Comparison of ENCODE assay signal across 26 cellular contexts in genomic region chr1:116230712-116231111, GRCh38.
"Had no signal": no experiment of that assay in that cellular context is flagged by ENCODE, and none has a peak within 500 bp of the region (broad histone marks: within the 10 kb centered on the region; RNA-seq: fewer than 3 reads in every experiment).

No MANE protein-coding gene starts in this region.

- H3K27me3 Mint-ChIP-seq: activated naive CD4-positive, alpha-beta T cell treated with anti-CD3 and anti-CD28 coated beads, Interleukin-2, amount 10 ng/mL, durations not matched to agents 7 days and 5 days had no signal

- H3K36me3 ChIP-seq: esophagus squamous epithelium, gastrocnemius medialis, lower lobe of right lung, transverse colon had no signal

- H3K9me3 Mint-ChIP-seq: activated CD4-positive, alpha-beta memory T cell treated with anti-CD3 and anti-CD28 coated beads, Interleukin-2, amount 10 ng/mL, durations not matched to agents 7 days and 5 days; activated CD4-positive, alpha-beta T cell treated with anti-CD3 and anti-CD28 coated beads, Interleukin-2, amount 10 ng/mL, durations not matched to agents 24 days and 14 days; activated naive CD4-positive, alpha-beta T cell treated with anti-CD3 and anti-CD28 coated beads, Interleukin-2, amount 10 ng/mL, durations not matched to agents 7 days and 5 days; activated T-cell treated with anti-CD3 and anti-CD28 coated beads, Interleukin-2, amount 50 U/mL, for 72 hours; endodermal cell; immature natural killer cell; naive B cell; stimulated activated memory B cell treated with anti-CD40 and anti-IgM and Interleukin-4, amounts not matched to agents 10 μg/mL and 1 μg/mL and 100 μg/mL, for 72 hours had no signal

- DNase-seq: activated CD4-positive, alpha-beta memory T cell treated with anti-CD3 and anti-CD28 coated beads, Interleukin-2, amount 10 ng/mL, durations not matched to agents 7 days and 5 days; activated CD4-positive, alpha-beta T cell treated with anti-CD3 and anti-CD28 coated beads, Interleukin-2, amount 10 ng/mL, durations not matched to agents 24 days and 14 days; activated effector memory CD4-positive, alpha-beta T cell treated with Interleukin-2 at 50 U/mL for 16 hours; activated naive CD4-positive, alpha-beta T cell treated with anti-CD3 and anti-CD28 coated beads, Interleukin-2, amount 10 ng/mL, durations not matched to agents 7 days and 5 days; activated T-cell treated with anti-CD3 and anti-CD28 coated beads, Interleukin-2, amount 50 U/mL, for 72 hours; amygdala; endodermal cell; esophagus squamous epithelium; gastrocnemius medialis; head of caudate nucleus; hypothalamus; immature natural killer cell; lower lobe of right lung; naive B cell; occipital lobe; posterior cingulate gyrus; small intestine; transverse colon had no signal

- FAIRE-seq: bronchial epithelial cell, small intestine, urothelium cell line had no signal

- H3K4me3 Mint-ChIP-seq: activated CD4-positive, alpha-beta memory T cell treated with anti-CD3 and anti-CD28 coated beads, Interleukin-2, amount 10 ng/mL, durations not matched to agents 7 days and 5 days; activated CD4-positive, alpha-beta T cell treated with anti-CD3 and anti-CD28 coated beads, Interleukin-2, amount 10 ng/mL, durations not matched to agents 24 days and 14 days; activated naive CD4-positive, alpha-beta T cell treated with anti-CD3 and anti-CD28 coated beads, Interleukin-2, amount 10 ng/mL, durations not matched to agents 7 days and 5 days; activated T-cell treated with anti-CD3 and anti-CD28 coated beads, Interleukin-2, amount 50 U/mL, for 72 hours; endodermal cell; immature natural killer cell; naive B cell; neural crest cell; stimulated activated memory B cell treated with anti-CD40 and anti-IgM and Interleukin-4, amounts not matched to agents 10 μg/mL and 1 μg/mL and 100 μg/mL, for 72 hours had no signal

- H3K27ac ChIP-seq: coronary artery, esophagus squamous epithelium, gastrocnemius medialis, lower lobe of right lung, transverse colon had no signal

- H3K4me3 ChIP-seq: coronary artery, esophagus squamous epithelium, gastrocnemius medialis, lower lobe of right lung, transverse colon had no signal

- H3K27me3 ChIP-seq: esophagus squamous epithelium, gastrocnemius medialis, transverse colon had no signal

- H3K36me3 Mint-ChIP-seq: activated naive CD4-positive, alpha-beta T cell treated with anti-CD3 and anti-CD28 coated beads, Interleukin-2, amount 10 ng/mL, durations not matched to agents 7 days and 5 days; immature natural killer cell; naive B cell; stimulated activated memory B cell treated with anti-CD40 and anti-IgM and Interleukin-4, amounts not matched to agents 10 μg/mL and 1 μg/mL and 100 μg/mL, for 72 hours had no signal

- H3K9me3 ChIP-seq: esophagus squamous epithelium, gastrocnemius medialis, lower lobe of right lung, transverse colon had no signal

- H3K4me1 Mint-ChIP-seq: activated CD4-positive, alpha-beta memory T cell treated with anti-CD3 and anti-CD28 coated beads, Interleukin-2, amount 10 ng/mL, durations not matched to agents 7 days and 5 days; immature natural killer cell had no signal

- H3K4me1 ChIP-seq: esophagus squamous epithelium, gastrocnemius medialis, transverse colon had no signal

- ATAC-seq: activated CD4-positive, CD25-positive, alpha-beta regulatory T cell treated with anti-CD3 and anti-CD28 coated beads, Interleukin-2, amount 50 U/mL, for 24 hours; activated T-cell treated with anti-CD3 and anti-CD28 coated beads, Interleukin-2, amount 50 U/mL, for 72 hours; gastrocnemius medialis; left lobe of liver; lower lobe of right lung; sciatic nerve; stimulated activated memory B cell treated with anti-CD40 and anti-IgM and Interleukin-4, amounts not matched to agents 10 μg/mL and 1 μg/mL and 100 μg/mL, for 72 hours had no signal

- H3K27ac Mint-ChIP-seq: activated CD4-positive, alpha-beta memory T cell treated with anti-CD3 and anti-CD28 coated beads, Interleukin-2, amount 10 ng/mL, durations not matched to agents 7 days and 5 days; activated CD4-positive, alpha-beta T cell treated with anti-CD3 and anti-CD28 coated beads, Interleukin-2, amount 10 ng/mL, durations not matched to agents 24 days and 14 days; activated naive CD4-positive, alpha-beta T cell treated with anti-CD3 and anti-CD28 coated beads, Interleukin-2, amount 10 ng/mL, durations not matched to agents 7 days and 5 days; activated T-cell treated with anti-CD3 and anti-CD28 coated beads, Interleukin-2, amount 50 U/mL, for 72 hours; endodermal cell; stimulated activated memory B cell treated with anti-CD40 and anti-IgM and Interleukin-4, amounts not matched to agents 10 μg/mL and 1 μg/mL and 100 μg/mL, for 72 hours had no signal
